1 cellular context compared by ENCODE assay signal in the genomic region with DNA sequence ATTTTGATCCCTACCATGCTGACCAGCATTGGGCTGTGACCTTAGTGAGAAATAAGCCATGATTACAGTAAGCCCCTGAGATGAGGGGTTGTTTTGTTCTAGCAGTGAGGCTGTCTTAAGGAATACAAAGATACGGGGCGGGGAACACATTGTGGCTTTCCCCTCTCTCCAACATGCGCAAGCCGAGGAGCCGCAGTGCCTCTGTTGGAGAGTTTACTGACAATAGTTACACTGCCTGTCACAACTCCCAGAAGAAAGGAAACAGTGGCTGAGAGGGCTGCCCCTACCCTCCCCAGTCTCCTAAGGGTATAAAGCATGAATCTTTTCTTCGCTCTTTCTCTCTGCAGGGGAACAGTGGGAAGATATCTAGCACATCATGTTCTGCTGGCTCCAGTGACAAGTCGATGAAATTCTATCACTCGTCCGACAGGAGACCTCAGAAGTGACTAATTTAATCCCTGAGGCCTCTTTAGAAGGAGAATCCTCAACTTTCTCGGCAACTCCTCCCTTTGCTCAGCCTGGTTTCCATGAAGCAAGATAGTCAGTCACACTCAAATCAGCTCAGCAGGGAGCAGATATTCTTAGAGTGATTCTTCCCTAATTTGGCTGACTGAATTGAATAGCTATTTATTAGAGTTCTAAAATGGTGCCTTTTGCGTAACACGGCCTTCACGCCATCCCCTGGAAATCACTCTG.
TF ChIP-seq lines count a peak whose summit lies in the region.

No MANE protein-coding gene starts in this region.

TF ChIP-seq in K562, 482 proteins besides CTCF, POLR2A, EP300 and RAD21:
- TF ChIP-seq ZEB2 (IDR thresholded peaks at IDR 0.05) (no peak), PTRF (tag; IDR thresholded peaks at IDR 0.05) (no peak), RFX5 (IDR thresholded peaks at IDR 0.05; ENCODE audit: low read depth, low read length) (no peak), HMG20A (CRISPR knock-in tag; conservative IDR thresholded peaks at IDR 0.05) (no peak), CREM (IDR thresholded peaks at IDR 0.05; ENCODE audit: low read depth) (no peak), KLF1 (tag; IDR thresholded peaks at IDR 0.05) (no peak), ZC3H11A (IDR thresholded peaks at IDR 0.05; ENCODE audit: low read depth, low read length) (no peak), RBM14 (IDR thresholded peaks at IDR 0.05; ENCODE audit: borderline replicate concordance, insufficient read depth, low read depth, low read length) (no peak), LCOR (CRISPR knock-in tag; IDR thresholded peaks at IDR 0.05) (no peak), HMGN3 (IDR thresholded peaks at IDR 0.05; ENCODE audit: borderline replicate concordance, extremely low read depth, insufficient read length, low read depth, low read length) (no peak), ZNF436 (CRISPR knock-in tag; IDR thresholded peaks at IDR 0.05) (no peak), BMI1 (IDR thresholded peaks at IDR 0.05; ENCODE audit: low read length) (no peak)
- TF ChIP-seq, protein P1, sequence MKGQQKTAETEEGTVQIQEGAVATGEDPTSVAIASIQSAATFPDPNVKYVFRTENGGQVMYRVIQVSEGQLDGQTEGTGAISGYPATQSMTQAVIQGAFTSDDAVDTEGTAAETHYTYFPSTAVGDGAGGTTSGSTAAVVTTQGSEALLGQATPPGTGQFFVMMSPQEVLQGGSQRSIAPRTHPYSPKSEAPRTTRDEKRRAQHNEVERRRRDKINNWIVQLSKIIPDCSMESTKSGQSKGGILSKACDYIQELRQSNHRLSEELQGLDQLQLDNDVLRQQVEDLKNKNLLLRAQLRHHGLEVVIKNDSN (CRISPR knock-in tag; IDR thresholded peaks at IDR 0.05), result no peak
- TF ChIP-seq, protein P2, sequence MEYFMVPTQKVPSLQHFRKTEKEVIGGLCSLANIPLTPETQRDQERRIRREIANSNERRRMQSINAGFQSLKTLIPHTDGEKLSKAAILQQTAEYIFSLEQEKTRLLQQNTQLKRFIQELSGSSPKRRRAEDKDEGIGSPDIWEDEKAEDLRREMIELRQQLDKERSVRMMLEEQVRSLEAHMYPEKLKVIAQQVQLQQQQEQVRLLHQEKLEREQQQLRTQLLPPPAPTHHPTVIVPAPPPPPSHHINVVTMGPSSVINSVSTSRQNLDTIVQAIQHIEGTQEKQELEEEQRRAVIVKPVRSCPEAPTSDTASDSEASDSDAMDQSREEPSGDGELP (CRISPR knock-in tag; IDR thresholded peaks at IDR 0.05; ENCODE audit: borderline replicate concordance), result no peak
- TF ChIP-seq, protein P3, sequence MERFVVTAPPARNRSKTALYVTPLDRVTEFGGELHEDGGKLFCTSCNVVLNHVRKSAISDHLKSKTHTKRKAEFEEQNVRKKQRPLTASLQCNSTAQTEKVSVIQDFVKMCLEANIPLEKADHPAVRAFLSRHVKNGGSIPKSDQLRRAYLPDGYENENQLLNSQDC (CRISPR knock-in tag; IDR thresholded peaks at IDR 0.05), result no peak
- TF ChIP-seq, protein P4, sequence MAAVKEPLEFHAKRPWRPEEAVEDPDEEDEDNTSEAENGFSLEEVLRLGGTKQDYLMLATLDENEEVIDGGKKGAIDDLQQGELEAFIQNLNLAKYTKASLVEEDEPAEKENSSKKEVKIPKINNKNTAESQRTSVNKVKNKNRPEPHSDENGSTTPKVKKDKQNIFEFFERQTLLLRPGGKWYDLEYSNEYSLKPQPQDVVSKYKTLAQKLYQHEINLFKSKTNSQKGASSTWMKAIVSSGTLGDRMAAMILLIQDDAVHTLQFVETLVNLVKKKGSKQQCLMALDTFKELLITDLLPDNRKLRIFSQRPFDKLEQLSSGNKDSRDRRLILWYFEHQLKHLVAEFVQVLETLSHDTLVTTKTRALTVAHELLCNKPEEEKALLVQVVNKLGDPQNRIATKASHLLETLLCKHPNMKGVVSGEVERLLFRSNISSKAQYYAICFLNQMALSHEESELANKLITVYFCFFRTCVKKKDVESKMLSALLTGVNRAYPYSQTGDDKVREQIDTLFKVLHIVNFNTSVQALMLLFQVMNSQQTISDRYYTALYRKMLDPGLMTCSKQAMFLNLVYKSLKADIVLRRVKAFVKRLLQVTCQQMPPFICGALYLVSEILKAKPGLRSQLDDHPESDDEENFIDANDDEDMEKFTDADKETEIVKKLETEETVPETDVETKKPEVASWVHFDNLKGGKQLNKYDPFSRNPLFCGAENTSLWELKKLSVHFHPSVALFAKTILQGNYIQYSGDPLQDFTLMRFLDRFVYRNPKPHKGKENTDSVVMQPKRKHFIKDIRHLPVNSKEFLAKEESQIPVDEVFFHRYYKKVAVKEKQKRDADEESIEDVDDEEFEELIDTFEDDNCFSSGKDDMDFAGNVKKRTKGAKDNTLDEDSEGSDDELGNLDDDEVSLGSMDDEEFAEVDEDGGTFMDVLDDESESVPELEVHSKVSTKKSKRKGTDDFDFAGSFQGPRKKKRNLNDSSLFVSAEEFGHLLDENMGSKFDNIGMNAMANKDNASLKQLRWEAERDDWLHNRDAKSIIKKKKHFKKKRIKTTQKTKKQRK (IDR thresholded peaks at IDR 0.05; ENCODE audit: borderline replicate concordance, low read depth, low read length), result no peak
- TF ChIP-seq, protein P5, sequence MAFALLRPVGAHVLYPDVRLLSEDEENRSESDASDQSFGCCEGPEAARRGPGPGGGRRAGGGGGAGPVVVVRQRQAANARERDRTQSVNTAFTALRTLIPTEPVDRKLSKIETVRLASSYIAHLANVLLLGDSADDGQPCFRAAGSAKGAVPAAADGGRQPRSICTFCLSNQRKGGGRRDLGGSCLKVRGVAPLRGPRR (CRISPR knock-in tag; IDR thresholded peaks at IDR 0.05), result no peak
- TF ChIP-seq, protein P6, sequence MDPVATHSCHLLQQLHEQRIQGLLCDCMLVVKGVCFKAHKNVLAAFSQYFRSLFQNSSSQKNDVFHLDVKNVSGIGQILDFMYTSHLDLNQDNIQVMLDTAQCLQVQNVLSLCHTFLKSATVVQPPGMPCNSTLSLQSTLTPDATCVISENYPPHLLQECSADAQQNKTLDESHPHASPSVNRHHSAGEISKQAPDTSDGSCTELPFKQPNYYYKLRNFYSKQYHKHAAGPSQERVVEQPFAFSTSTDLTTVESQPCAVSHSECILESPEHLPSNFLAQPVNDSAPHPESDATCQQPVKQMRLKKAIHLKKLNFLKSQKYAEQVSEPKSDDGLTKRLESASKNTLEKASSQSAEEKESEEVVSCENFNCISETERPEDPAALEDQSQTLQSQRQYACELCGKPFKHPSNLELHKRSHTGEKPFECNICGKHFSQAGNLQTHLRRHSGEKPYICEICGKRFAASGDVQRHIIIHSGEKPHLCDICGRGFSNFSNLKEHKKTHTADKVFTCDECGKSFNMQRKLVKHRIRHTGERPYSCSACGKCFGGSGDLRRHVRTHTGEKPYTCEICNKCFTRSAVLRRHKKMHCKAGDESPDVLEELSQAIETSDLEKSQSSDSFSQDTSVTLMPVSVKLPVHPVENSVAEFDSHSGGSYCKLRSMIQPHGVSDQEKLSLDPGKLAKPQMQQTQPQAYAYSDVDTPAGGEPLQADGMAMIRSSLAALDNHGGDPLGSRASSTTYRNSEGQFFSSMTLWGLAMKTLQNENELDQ (CRISPR knock-in tag; IDR thresholded peaks at IDR 0.05; ENCODE audit: borderline replicate concordance), result no peak
